In the genomic region with DNA sequence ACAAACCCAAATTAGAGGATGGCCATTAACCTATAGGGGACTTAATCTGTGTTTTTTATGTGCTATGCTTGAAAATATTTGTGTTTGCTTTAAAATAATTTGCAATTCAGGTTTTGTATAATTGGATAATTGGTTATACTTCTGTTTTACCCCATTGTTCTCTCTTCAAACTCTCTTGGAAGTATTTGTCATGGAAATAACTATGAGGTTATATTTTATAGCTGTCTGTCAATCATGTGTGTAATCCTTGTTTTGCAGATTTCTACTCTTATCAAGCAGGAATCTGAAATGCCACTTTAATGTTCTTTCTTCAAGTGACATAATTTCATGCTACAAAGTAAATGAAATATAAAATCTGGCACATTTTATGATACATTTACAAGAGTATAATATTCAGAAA, we compare ENCODE assay signal across 22 cellular contexts. TPM values are rescaled to one million over a fixed set of nuclear protein-coding genes. Genes with fewer than 3 reads are reported as not detected.
A peak's percentile ranks its signal among the peaks of the same experiment; 100 is the strongest.
DNase-seq lines count a peak whose midpoint lies in the region; ATAC-seq and TF ChIP-seq lines count a peak whose summit lies in the region.
"Had no signal": no experiment of that assay in that cellular context is flagged by ENCODE, and none has a peak within 500 bp of the region (broad histone marks: within the 10 kb centered on the region; RNA-seq: fewer than 3 reads in every experiment).

No MANE protein-coding gene starts in this region.

- intact Hi-C loops in A673 (cut with micrococcal nuclease; ENCODE audit: unreplicated experiment) = no loop called here
- intact Hi-C loops in CD4-positive, alpha-beta memory T cell (cut with micrococcal nuclease) = no loop called here
- intact Hi-C loops in dendritic cell treated with granulocyte-macrophage colony-stimulating factor and Interleukin-4, amounts not matched to agents 40 ng/mL and 50 ng/mL, for 4 days (cut with micrococcal nuclease) = no loop called here

- ATAC-seq in T-helper 17 cell = no peak
- ATAC-seq in GM18870 (IDR thresholded peaks at IDR 0.05; ENCODE audit: unreplicated experiment) = no peak

- BruUV-seq in A673 (replicated peaks; lab: Mats Ljungman, UMichigan) = no TSS peak

- no peaks in the 10 kb centered on the region for H3K27me3 ChIP-seq in A673 (replicated peaks; ENCODE audit: insufficient read depth, low read depth, low read length, poor library complexity)
- no peaks in the 10 kb centered on the region for H3K27me3 ChIP-seq in CD4-positive, alpha-beta memory T cell (ENCODE audit: insufficient read depth, low read length)
- H3K27me3 ChIP-seq: Peyer's patch had no signal

- H3K4me1 ChIP-seq in A673 (ENCODE audit: insufficient read depth, low read length, poor library complexity, severe bottlenecking) = peaks cover 4% of the 10 kb centered on the region
- peaks cover 59% of the 10 kb centered on the region for H3K4me1 ChIP-seq in CD4-positive, alpha-beta memory T cell (ENCODE audit: insufficient read depth, low read length)

- CTCF ChIA-PET in A673 (lab: Charles Lee) = no interaction called here
- CTCF ChIA-PET in CD4-positive, alpha-beta memory T cell (lab: Charles Lee; ENCODE audit: partially characterized antibody) = interaction anchor here (1.2 kb wide), 1 partner anchor 12 kb away, joined by 3 read pairs; no protein-coding TSS in a partner anchor

- DNase-seq in A673 (ENCODE audit: low spot score) (peak; percentile 14), T-helper 17 cell (no peak), NCI-H2081 (lab: John Stamatoyannopoulos, UW) (no peak), NCI-H524 treated with DMSO at 0.1 percent for 48 hours (lab: John Stamatoyannopoulos, UW) (no peak)
- no peak for DNase-seq in CD4-positive, alpha-beta memory T cell
- DNase-seq: AML-193, C1 segment of cervical spinal cord, DMS153, DND-41, GM23248, H9, KBM-7, NCI-H2029, NCI-H446 treated with DMSO at 0.1 percent for 48 hours, NCI-H69, OCI-M1, Peyer's patch, SIG-M5 had no signal

- no peak overlapping the region for H3K27ac ChIP-seq in A673 (ENCODE audit: low read depth, low read length, poor library complexity, severe bottlenecking)
- no peak overlapping the region for H3K27ac ChIP-seq in CD4-positive, alpha-beta memory T cell (ENCODE audit: low read depth, low read length)
- H3K27ac ChIP-seq: GM23248, Peyer's patch, SK-N-MC had no signal

- H3K9me3 Mint-ChIP-seq in CD4-positive, alpha-beta memory T cell = no peaks in the 10 kb centered on the region
- H3K9me3 Mint-ChIP-seq in dendritic cell treated with granulocyte-macrophage colony-stimulating factor and Interleukin-4, amounts not matched to agents 40 ng/mL and 50 ng/mL, for 4 days = no peaks in the 10 kb centered on the region

- POLR2A ChIA-PET in A673 (lab: Charles Lee; ENCODE audit: low non-redundant PET) = no interaction called here
- POLR2A ChIA-PET in CD4-positive, alpha-beta memory T cell (lab: Charles Lee; ENCODE audit: partially characterized antibody) = interaction anchor here (1.6 kb wide), 1 partner anchor 15 kb away, joined by 6 read pairs; the partner anchor contains the start of genes NAA15 and NDUFC1

- H3K4me3 Mint-ChIP-seq in CD4-positive, alpha-beta memory T cell = no peak overlapping the region
- H3K4me3 Mint-ChIP-seq in T-helper 17 cell = no peak overlapping the region
- no peak overlapping the region for H3K4me3 Mint-ChIP-seq in dendritic cell treated with granulocyte-macrophage colony-stimulating factor and Interleukin-4, amounts not matched to agents 40 ng/mL and 50 ng/mL, for 4 days
- H3K4me3 Mint-ChIP-seq: H9 had no signal

- H3K9me3 ChIP-seq in A673 (ENCODE audit: low read depth, low read length, poor library complexity, severe bottlenecking) = peaks cover 7% of the 10 kb centered on the region
- no peaks in the 10 kb centered on the region for H3K9me3 ChIP-seq in CD4-positive, alpha-beta memory T cell (ENCODE audit: control insufficient read depth in 1 of 2, low read length in 2 of 2)
- no peaks in the 10 kb centered on the region for H3K9me3 ChIP-seq in T-helper 17 cell (ENCODE audit: control insufficient read depth, low read length, poor library complexity, severe bottlenecking)
- H3K9me3 ChIP-seq: Peyer's patch had no signal

- H3K4me3 ChIP-seq in A673 (ENCODE audit: low read depth, low read length, poor library complexity, severe bottlenecking) = no peak overlapping the region
- no peak overlapping the region for H3K4me3 ChIP-seq in CD4-positive, alpha-beta memory T cell (ENCODE audit: low read length in 2 of 2)
- H3K4me3 ChIP-seq: GM23248, Peyer's patch, SK-N-MC had no signal

- peak overlapping the region in 4 of 7 donors; percentile 23 to 86 (median 60) for H3K27ac Mint-ChIP-seq in CD4-positive, alpha-beta memory T cell
- peak overlapping the region; percentile 96 for H3K27ac Mint-ChIP-seq in T-helper 17 cell
- peak overlapping the region; percentile 1 for H3K27ac Mint-ChIP-seq in dendritic cell treated with granulocyte-macrophage colony-stimulating factor and Interleukin-4, amounts not matched to agents 40 ng/mL and 50 ng/mL, for 4 days

- H3K27me3 Mint-ChIP-seq in CD4-positive, alpha-beta memory T cell = no peaks in the 10 kb centered on the region
- H3K27me3 Mint-ChIP-seq in T-helper 17 cell = no peaks in the 10 kb centered on the region
- no peaks in the 10 kb centered on the region for H3K27me3 Mint-ChIP-seq in dendritic cell treated with granulocyte-macrophage colony-stimulating factor and Interleukin-4, amounts not matched to agents 40 ng/mL and 50 ng/mL, for 4 days

- peaks cover 9 to 15% of the 10 kb centered on the region in 2 donors for H3K36me3 Mint-ChIP-seq in CD4-positive, alpha-beta memory T cell
- peaks cover 5% of the 10 kb centered on the region for H3K36me3 Mint-ChIP-seq in T-helper 17 cell (ENCODE audit: low read depth)
- H3K36me3 Mint-ChIP-seq in dendritic cell treated with granulocyte-macrophage colony-stimulating factor and Interleukin-4, amounts not matched to agents 40 ng/mL and 50 ng/mL, for 4 days (ENCODE audit: low read depth) = peaks cover 6% of the 10 kb centered on the region

- TF ChIP-seq CTCF in A673 (conservative IDR thresholded peaks at IDR 0.05; ENCODE audit: low read depth, low read length) = no peak

- H3K36me3 ChIP-seq in A673 (ENCODE audit: insufficient read depth, low read length, poor library complexity, severe bottlenecking) = peaks cover 6% of the 10 kb centered on the region
- no peaks in the 10 kb centered on the region for H3K36me3 ChIP-seq in CD4-positive, alpha-beta memory T cell (ENCODE audit: insufficient read depth, low read length)
- H3K36me3 ChIP-seq: Peyer's patch had no signal

- H3K4me1 Mint-ChIP-seq in CD4-positive, alpha-beta memory T cell = peaks cover 59 to 77% (median 68%) of the 10 kb centered on the region in 4 donors
- H3K4me1 Mint-ChIP-seq in T-helper 17 cell = peaks cover 52% of the 10 kb centered on the region
- peaks cover 65% of the 10 kb centered on the region for H3K4me1 Mint-ChIP-seq in dendritic cell treated with granulocyte-macrophage colony-stimulating factor and Interleukin-4, amounts not matched to agents 40 ng/mL and 50 ng/mL, for 4 days (ENCODE audit: low read depth)

RNA-seq across cellular contexts. Expression of gene NDUFC1, which starts 15.4 kb away (rescaled TPM):
- total RNA-seq in A673 (2021) = 116 and 117 TPM in 2 replicates
- 10 to 100 TPM; 29.6 to 34.8 TPM for total RNA-seq in CD4-positive, alpha-beta memory T cell
- 100 to 1,000 TPM; 121 to 154 TPM for polyA plus RNA-seq in CD4-positive, alpha-beta memory T cell
- 10 to 100 TPM; 15.5 to 17.0 TPM for total RNA-seq in T-helper 17 cell

RNA-seq across cellular contexts. Expression of gene NAA15, which starts 16.3 kb away (rescaled TPM):
- total RNA-seq in A673 (2021) = 105 and 123 TPM in 2 replicates
- total RNA-seq in CD4-positive, alpha-beta memory T cell = 10 to 100 TPM; 45.8 to 46.5 TPM
- 10 to 100 TPM; 18.6 to 47.7 TPM for polyA plus RNA-seq in CD4-positive, alpha-beta memory T cell
- 10 to 100 TPM; 55.2 to 62.1 TPM for total RNA-seq in T-helper 17 cell

RNA-seq across cellular contexts. Expression of gene MGARP, which starts 37.6 kb away (rescaled TPM):
- 6.0 and 6.9 TPM in 2 replicates for total RNA-seq in A673 (2021)
- total RNA-seq in CD4-positive, alpha-beta memory T cell = under 1 TPM; 0.23 to 0.33 TPM
- under 1 TPM; 0.20 to 0.52 TPM for polyA plus RNA-seq in CD4-positive, alpha-beta memory T cell
- total RNA-seq in T-helper 17 cell = not detected
- total RNA-seq: MCF 10A, Peyer's patch had no signal

Comparison
In these comparisons a context has a peak if more than half of its experiments do, and no peak if none do; other contexts are left out.
1. H3K27ac Mint-ChIP-seq: peak in every context shown above with its lines; median percentile 96 in T-helper 17 cell; 60 in CD4-positive, alpha-beta memory T cell; 1 in dendritic cell treated with granulocyte-macrophage colony-stimulating factor and Interleukin-4, amounts not matched to agents 40 ng/mL and 50 ng/mL, for 4 days.